Comparison of ENCODE assay signal across 9 cellular contexts in genomic region chr1:17274186-17275170, GRCh38. TPM values are rescaled to one million over a fixed set of nuclear protein-coding genes. Genes with fewer than 3 reads are reported as not detected.
DNase-seq lines count a peak whose midpoint lies in the region; ATAC-seq, FAIRE-seq and TF ChIP-seq lines count a peak whose summit lies in the region.
"Had no signal": no experiment of that assay in that cellular context is flagged by ENCODE, and none has a peak within 500 bp of the region (broad histone marks: within the 10 kb centered on the region; RNA-seq: fewer than 3 reads in every experiment).

No MANE protein-coding gene starts in this region.

- H3K9me3 ChIP-seq in K562 (replicated peaks; ENCODE audit: control insufficient read depth, insufficient read depth, low read depth, low read length) (no peaks in the 10 kb centered on the region), left lung (no peaks in the 10 kb centered on the region)

- H3K4me2 ChIP-seq in GM23338 (no peak overlapping the region), K562 (ENCODE audit: insufficient read depth, low read length) (no peak overlapping the region)

- no peaks in the 10 kb centered on the region; the same call in 1 of the 2 replicates for H4K20me1 ChIP-seq in GM23338 (replicated peaks; ENCODE audit: insufficient read depth)
- H4K20me1 ChIP-seq in K562 (replicated peaks; ENCODE audit: control insufficient read depth, insufficient read depth, low read length), result peaks cover 14% of the 10 kb centered on the region

- ATAC-seq in GM23338 (peak; percentile 83), K562 (peak; percentile 98), left lung (peak; percentile 93)
- no peak for ATAC-seq in naive thymus-derived CD8-positive, alpha-beta T cell

- CTCF ChIA-PET in K562 (lab: Yijun Ruan, JAX; ENCODE audit: low intra/inter-chr PET ratio), result interaction anchor here (0.7 to 2.1 kb wide), 3 partner anchors 149 to 214 kb away, joined by 3 to 8 read pairs (median 6); no protein-coding TSS in a partner anchor

- peaks cover 4% of the 10 kb centered on the region for H3K27me3 Mint-ChIP-seq in GM23338 (ENCODE audit: insufficient read depth, low read depth, poor library complexity)
- H3K27me3 Mint-ChIP-seq in naive thymus-derived CD8-positive, alpha-beta T cell, result peaks cover 2 to 24% (median 12%) of the 10 kb centered on the region in 5 donors

- H3K27ac ChIP-seq in GM23338 (ENCODE audit: low read depth) (no peak overlapping the region), K562 (ENCODE audit: extremely low read depth, low read depth, low read length) (no peak overlapping the region), left lung (no peak overlapping the region)

- TF ChIP-seq POLR2A in K562 (conservative IDR thresholded peaks at IDR 0.05), result no peak

- H3K79me2 ChIP-seq in GM23338 (replicated peaks; ENCODE audit: insufficient read depth) (no peaks in the 10 kb centered on the region), K562 (ENCODE audit: control insufficient read depth, insufficient read depth, low read length) (no peaks in the 10 kb centered on the region)

- no peaks in the 10 kb centered on the region for H3K27me3 ChIP-seq in GM23338 (ENCODE audit: insufficient read depth)
- H3K27me3 ChIP-seq in K562 (ENCODE audit: control insufficient read depth in 2 of 2, insufficient read depth in 2 of 2, low read length in 2 of 2), result peaks cover 3 to 53% of the 10 kb centered on the region in 2 experiments; a peak in 4 of 5 replicates
- H3K27me3 ChIP-seq in left lung, result peaks cover 0 to 27% of the 10 kb centered on the region in 2 donors

- H3K27ac Mint-ChIP-seq in GM23338, result no peak overlapping the region
- H3K27ac Mint-ChIP-seq in naive thymus-derived CD8-positive, alpha-beta T cell, result peak overlapping the region in 1 of 10 donors; percentile 43
- H3K27ac Mint-ChIP-seq: T-helper 1 cell treated with Interleukin-12 subunit alpha and Interleukin-12 subunit beta and Interleukin-4 antibody, amounts not matched to agents 30 μg/mL and 1 μg/mL, for 36 hours had no signal

- WGBS in K562 (ENCODE audit: insufficient coverage, low coverage, missing lambda C conversion rate), result under 1% methylated on average over 15 of the region's 15 CpGs

- POLR2A ChIA-PET in K562 (lab: Yijun Ruan, JAX), result no interaction called here
- POLR2A ChIA-PET in naive thymus-derived CD8-positive, alpha-beta T cell (lab: Charles Lee), result no interaction called here

- H2AFZ ChIP-seq in GM23338 (no peak overlapping the region), K562 (ENCODE audit: low read depth, low read length) (no peak overlapping the region)

- peak; percentile 77 for FAIRE-seq in K562 (lab: Jason Lieb, UNC)

- H3K36me3 Mint-ChIP-seq in GM23338 (ENCODE audit: low read depth), result no peaks in the 10 kb centered on the region
- no peaks in the 10 kb centered on the region for H3K36me3 Mint-ChIP-seq in naive thymus-derived CD8-positive, alpha-beta T cell

- H3K4me1 ChIP-seq in GM23338 (ENCODE audit: insufficient read depth), result no peaks in the 10 kb centered on the region
- H3K4me1 ChIP-seq in K562 (replicated peaks in 1 of 2; ENCODE audit: control insufficient read depth in 2 of 2, insufficient read depth in 2 of 2, low read length in 2 of 2), result 0 out of 5 replicates have a peak, but pooled peaks cover 0 to 2% of the 10 kb centered on the region in 2 experiments
- H3K4me1 ChIP-seq in left lung, result peaks cover 0 to 10% of the 10 kb centered on the region in 2 donors

- peak; percentile 48 for DNase-seq in DMS79 (lab: John Stamatoyannopoulos, UW)
- DNase-seq in GM23338 (ENCODE audit: low spot score), result peak; percentile 75
- DNase-seq in NOMO-1 (lab: John Stamatoyannopoulos, UW; ENCODE audit: unreplicated experiment in 2 of 2), result peak; percentile 37 to 48
- peak; percentile 78 to 88 (median 87) for DNase-seq in K562 (ENCODE audit: extremely low read depth in 1 of 4, low spot score in 3 of 4)
- DNase-seq in left lung, result peak; percentile 52 to 90
- DNase-seq in naive thymus-derived CD8-positive, alpha-beta T cell, result no peak
- no peak for DNase-seq in KG1 (lab: John Stamatoyannopoulos, UW)
- no peak for DNase-seq in superior temporal gyrus (ENCODE audit: extremely low spot score)

- BruUV-seq in K562 (replicated peaks; lab: Mats Ljungman, UMichigan), result no TSS peak

- H3K4me3 ChIP-seq in GM23338, result no peak overlapping the region
- H3K4me3 ChIP-seq in K562, result no peak overlapping the region
- H3K4me3 ChIP-seq in left lung, result no peak overlapping the region

- intact Hi-C loops in K562 (cut with micrococcal nuclease) (loop anchor here (1.0 to 2.0 kb wide), 2 partner anchors 36 to 149 kb away; no protein-coding TSS in a partner anchor), left lung (cut with DNase I) (no loop called here)

- no peaks in the 10 kb centered on the region for H3K9me2 ChIP-seq in GM23338 (ENCODE audit: insufficient read depth)

- no peak overlapping the region for H3K4me3 Mint-ChIP-seq in GM23338
- no peak overlapping the region for H3K4me3 Mint-ChIP-seq in naive thymus-derived CD8-positive, alpha-beta T cell
- H3K4me3 Mint-ChIP-seq: T-helper 1 cell treated with Interleukin-12 subunit alpha and Interleukin-12 subunit beta and Interleukin-4 antibody, amounts not matched to agents 30 μg/mL and 1 μg/mL, for 36 hours had no signal

- no peak for TF ChIP-seq EP300 in K562 (IDR thresholded peaks at IDR 0.05; ENCODE audit: low read length)

- H3K36me3 ChIP-seq in GM23338 (ENCODE audit: insufficient read depth) (no peaks in the 10 kb centered on the region), K562 (ENCODE audit: control insufficient read depth, insufficient read depth, low read length) (no peaks in the 10 kb centered on the region), left lung (no peaks in the 10 kb centered on the region)

- H3K4me1 Mint-ChIP-seq in GM23338, result no peaks in the 10 kb centered on the region
- no peaks in the 10 kb centered on the region for H3K4me1 Mint-ChIP-seq in naive thymus-derived CD8-positive, alpha-beta T cell

- peak in 1 of 2 experiments; percentile 76; a peak in 2 of 4 replicates for TF ChIP-seq RAD21 in K562 (CRISPR knock-in tag; conservative IDR thresholded peaks at IDR 0.05 in 1 of 2, IDR thresholded peaks at IDR 0.05 in 1 of 2)

- peaks cover 5% of the 10 kb centered on the region for H3K9me1 ChIP-seq in K562 (ENCODE audit: control insufficient read depth, insufficient read depth, low read length)

- in situ Hi-C loops in K562 (cut with MboI), result no loop called here

- peak; percentile 72 to 89 for TF ChIP-seq CTCF in GM23338 (conservative IDR thresholded peaks at IDR 0.05; ENCODE audit: low read depth in 2 of 2)
- TF ChIP-seq CTCF in K562 (IDR thresholded peaks at IDR 0.05 in 2 of 3, conservative IDR thresholded peaks at IDR 0.05 in 1 of 3; ENCODE audit: insufficient read depth in 2 of 3, low read depth in 1 of 3, low read length in 3 of 3), result peak; percentile 89 to 95 (median 91)
- peak; percentile 58 to 64 for TF ChIP-seq CTCF in left lung (IDR thresholded peaks at IDR 0.05)

- H3K9me3 Mint-ChIP-seq in GM23338, result no peaks in the 10 kb centered on the region; the same call in 2 of the 3 replicates
- H3K9me3 Mint-ChIP-seq in naive thymus-derived CD8-positive, alpha-beta T cell, result no peaks in the 10 kb centered on the region
- H3K9me3 Mint-ChIP-seq: T-helper 1 cell treated with Interleukin-12 subunit alpha and Interleukin-12 subunit beta and Interleukin-4 antibody, amounts not matched to agents 30 μg/mL and 1 μg/mL, for 36 hours had no signal

- no peaks in the 10 kb centered on the region for H3F3A ChIP-seq in GM23338 (replicated peaks; ENCODE audit: low read depth)

- no peak overlapping the region for H3K9ac ChIP-seq in K562 (ENCODE audit: insufficient read depth in 1 of 2, low read depth in 2 of 2, low read length in 2 of 2)

RNA-seq across cellular contexts. Expression of gene PADI3, which starts 25.6 kb away (rescaled TPM):
- 0.58 and 0.80 TPM in 2 replicates for total RNA-seq in GM23338 (2014; rRNA removed; shearing (Covaris generic))
- polyA plus RNA-seq in GM23338 (2016; fragmentation: Nextera tagmentation; extraction: Ambion mirVana) (0.21 and 0.37 TPM in 2 replicates), K562 (2011; rRNA removed) (not detected in 2 replicates), K562 (2014; fragmentation: Illumina TruSeq; extraction: Trizol) (not detected in 2 replicates), K562 (2014; fragmentation: Nextera tagmentation; extraction: Ambion mirVana) (not detected), K562 (2014; rRNA removed) (not detected in 2 replicates)
- not detected in 2 replicates for total RNA-seq in K562 (2011; cell fraction: chromatin; rRNA removed; ENCODE audit: low replicate concordance)
- total RNA-seq in K562 (2011; cell fraction: nucleolus; rRNA removed), result not detected in 2 replicates
- total RNA-seq in K562 (2011; cell fraction: nucleoplasm; rRNA removed), result not detected in 2 replicates
- total RNA-seq in K562 (2014; rRNA removed) (not detected in 2 replicates), K562 (2014; rRNA removed; fragmentation: Illumina TruSeq; extraction: Trizol) (not detected in 2 replicates), K562 (2015; rRNA removed; fragmentation: Illumina TruSeq; extraction: Trizol) (not detected in 2 replicates), K562 (2021) (not detected in 2 replicates), left lung (not detected)
- polyA plus RNA-seq in K562 (2011; cell fraction: cytosol; rRNA removed), result not detected in 2 replicates
- not detected in 2 replicates for polyA plus RNA-seq in K562 (2011; cell fraction: nucleus; rRNA removed)
- 0.06 TPM in 1 of 2 replicates, not detected in the other for polyA plus RNA-seq in K562 (2012)
- not detected in 2 replicates for polyA minus RNA-seq in K562 (2011; rRNA and poly(A)+ RNA removed)
- polyA minus RNA-seq in K562 (2011; cell fraction: cytosol; rRNA and poly(A)+ RNA removed), result not detected in 2 replicates
- not detected in 2 replicates for polyA minus RNA-seq in K562 (2011; cell fraction: nucleus; rRNA and poly(A)+ RNA removed)
- not detected for total RNA-seq in naive thymus-derived CD8-positive, alpha-beta T cell
- not detected for polyA plus RNA-seq in naive thymus-derived CD8-positive, alpha-beta T cell

RNA-seq across cellular contexts. Expression of gene PADI4, which starts 33.5 kb away (rescaled TPM):
- 0.08 and 0.52 TPM in 2 replicates for total RNA-seq in GM23338 (2014; rRNA removed; shearing (Covaris generic))
- polyA plus RNA-seq in GM23338 (2016; fragmentation: Nextera tagmentation; extraction: Ambion mirVana), result 0.45 TPM in 1 of 2 replicates, not detected in the other
- total RNA-seq in K562 (2011; cell fraction: chromatin; rRNA removed; ENCODE audit: low replicate concordance), result 0.37 and 0.81 TPM in 2 replicates
- total RNA-seq in K562 (2011; cell fraction: nucleolus; rRNA removed), result 0.92 TPM in 1 of 2 replicates, not detected in the other
- total RNA-seq in K562 (2011; cell fraction: nucleoplasm; rRNA removed), result 0.66 TPM in 1 of 2 replicates, not detected in the other
- total RNA-seq in K562 (2014; rRNA removed), result not detected in 2 replicates
- total RNA-seq in K562 (2014; rRNA removed; fragmentation: Illumina TruSeq; extraction: Trizol), result not detected in 2 replicates
- total RNA-seq in K562 (2015; rRNA removed; fragmentation: Illumina TruSeq; extraction: Trizol), result not detected in 2 replicates
- 0.33 TPM in 1 of 2 replicates, not detected in the other for total RNA-seq in K562 (2021)
- polyA plus RNA-seq in K562 (2011; rRNA removed), result 0.09 TPM in 1 of 2 replicates, not detected in the other
- 0.15 and 1.3 TPM in 2 replicates for polyA plus RNA-seq in K562 (2011; cell fraction: cytosol; rRNA removed)
- 0.10 and 0.58 TPM in 2 replicates for polyA plus RNA-seq in K562 (2011; cell fraction: nucleus; rRNA removed)
- 0.04 and 0.17 TPM in 2 replicates for polyA plus RNA-seq in K562 (2012)
- polyA plus RNA-seq in K562 (2014; fragmentation: Illumina TruSeq; extraction: Trizol), result not detected in 2 replicates
- polyA plus RNA-seq in K562 (2014; fragmentation: Nextera tagmentation; extraction: Ambion mirVana), result under 1 TPM in 1 of 2 experiments, not detected in 1; 0.22 TPM
- polyA plus RNA-seq in K562 (2014; rRNA removed), result not detected in 2 replicates
- not detected in 2 replicates for polyA minus RNA-seq in K562 (2011; rRNA and poly(A)+ RNA removed)
- not detected in 2 replicates for polyA minus RNA-seq in K562 (2011; cell fraction: cytosol; rRNA and poly(A)+ RNA removed)
- polyA minus RNA-seq in K562 (2011; cell fraction: nucleus; rRNA and poly(A)+ RNA removed), result 0.27 TPM in 1 of 2 replicates, not detected in the other
- 10 to 100 TPM in 1 of 2 donors, 1 to 10 TPM in 1; 2.8 to 13.8 TPM for total RNA-seq in left lung
- 1 to 10 TPM; 3.9 to 4.3 TPM for total RNA-seq in naive thymus-derived CD8-positive, alpha-beta T cell
- 10 to 100 TPM; 10.7 to 12.8 (median 11.8) TPM for polyA plus RNA-seq in naive thymus-derived CD8-positive, alpha-beta T cell

Comparison
In these comparisons a context has a peak if more than half of its experiments do, and no peak if none do; other contexts are left out.
1. DNase-seq: peak in DMS79 (single experiment), GM23338 (single experiment), NOMO-1 (2 of 2), K562 (4 of 4) and left lung (2 of 2); none in naive thymus-derived CD8-positive, alpha-beta T cell (0 of 10), KG1 (single experiment) and superior temporal gyrus (single experiment).
2. ATAC-seq: peak in GM23338 (single experiment), K562 (single experiment) and left lung (single experiment); none in naive thymus-derived CD8-positive, alpha-beta T cell (0 of 2).
3. Peak in every context shown above with its lines, with median percentiles within 50 percentile points of each other: CTCF ChIP-seq.